Comparison of ENCODE assay signal across 1 cellular context in genomic region chr2:237572021-237572741, GRCh38.
TF ChIP-seq lines count a peak whose summit lies in the region.

No MANE protein-coding gene starts in this region.

TF ChIP-seq in HepG2, 621 proteins besides CTCF, POLR2A, EP300 and RAD21 (continued from another document and continues in another):
- no peak for TF ChIP-seq PCBP1 (IDR thresholded peaks at IDR 0.05; ENCODE audit: borderline replicate concordance, low read depth, low read length)
- TF ChIP-seq HDAC6 (IDR thresholded peaks at IDR 0.05; ENCODE audit: low read depth, low read length), result no peak
- no peak for TF ChIP-seq HNF1A (IDR thresholded peaks at IDR 0.05; ENCODE audit: low read depth)
- 0 out of 2 replicates have a peak, but pooled peaks have one; percentile 9 for TF ChIP-seq HNF1A (CRISPR knock-in tag; IDR thresholded peaks at IDR 0.05; ENCODE audit: borderline replicate concordance)
- no peak for TF ChIP-seq CBX2 (IDR thresholded peaks at IDR 0.05; ENCODE audit: low read depth, low read length)
- TF ChIP-seq CBX2 (CRISPR knock-in tag; IDR thresholded peaks at IDR 0.05; ENCODE audit: low read depth), result no peak
- TF ChIP-seq HOXA5 (CRISPR knock-in tag; IDR thresholded peaks at IDR 0.05), result peak; percentile 76
- TF ChIP-seq ZNF3 (CRISPR knock-in tag; IDR thresholded peaks at IDR 0.05), result no peak
- TF ChIP-seq PITX1 (CRISPR knock-in tag; IDR thresholded peaks at IDR 0.05), result peak; percentile 74; the same call in 1 of the 2 replicates
- peak; percentile 46 for TF ChIP-seq U2AF1 (optimal IDR thresholded peaks at IDR 0.05; ENCODE audit: low read depth, low read length)
- peak; percentile 97; the same call in 1 of the 2 replicates for TF ChIP-seq SMAD1 (CRISPR knock-in tag; IDR thresholded peaks at IDR 0.05; ENCODE audit: borderline replicate concordance, low read depth)
- TF ChIP-seq HNF4G (IDR thresholded peaks at IDR 0.05; ENCODE audit: borderline replicate concordance, low read depth, low read length), result no peak
- TF ChIP-seq HNF4G (CRISPR knock-in tag; IDR thresholded peaks at IDR 0.05; ENCODE audit: borderline replicate concordance, low read depth), result no peak
- TF ChIP-seq NR0B2 (CRISPR knock-in tag; IDR thresholded peaks at IDR 0.05), result peak; percentile 53; the same call in 1 of the 2 replicates
- TF ChIP-seq FOXA3 (CRISPR knock-in tag; IDR thresholded peaks at IDR 0.05), result peak; percentile 42
- TF ChIP-seq ZNF784 (CRISPR knock-in tag; IDR thresholded peaks at IDR 0.05; ENCODE audit: borderline replicate concordance), result no peak
- TF ChIP-seq ZMYM3 (CRISPR knock-in tag; IDR thresholded peaks at IDR 0.05), result peak; percentile 30; the same call in 1 of the 2 replicates
- no peak for TF ChIP-seq ZNF138 (CRISPR knock-in tag; IDR thresholded peaks at IDR 0.05; ENCODE audit: low read depth)
- TF ChIP-seq ZNF558 (CRISPR knock-in tag; IDR thresholded peaks at IDR 0.05; ENCODE audit: borderline replicate concordance), result no peak
- TF ChIP-seq ZBTB49 (CRISPR knock-in tag; IDR thresholded peaks at IDR 0.05; ENCODE audit: borderline replicate concordance), result peak; percentile 52; the same call in 1 of the 2 replicates
- TF ChIP-seq ATF1 (CRISPR knock-in tag; IDR thresholded peaks at IDR 0.05), result no peak
- TF ChIP-seq RBM39 (IDR thresholded peaks at IDR 0.05; ENCODE audit: low read depth, low read length, poor library complexity, severe bottlenecking), result peak; percentile 81
- TF ChIP-seq HIVEP1 (CRISPR knock-in tag; IDR thresholded peaks at IDR 0.05), result no peak
- TF ChIP-seq ZFY (CRISPR knock-in tag; IDR thresholded peaks at IDR 0.05), result 0 out of 2 replicates have a peak, but pooled peaks have one; percentile 34
- TF ChIP-seq RNF2 (conservative IDR thresholded peaks at IDR 0.05; ENCODE audit: low read depth), result 0 out of 2 replicates have a peak, but pooled peaks have one; percentile 48
- TF ChIP-seq RARA (CRISPR knock-in tag; IDR thresholded peaks at IDR 0.05), result peak; percentile 44; the same call in 1 of the 2 replicates
- peak; percentile 65 for TF ChIP-seq GATAD1 (CRISPR knock-in tag; IDR thresholded peaks at IDR 0.05)
- TF ChIP-seq NFIB (CRISPR knock-in tag; IDR thresholded peaks at IDR 0.05; ENCODE audit: borderline replicate concordance), result no peak
- TF ChIP-seq, protein P1, sequence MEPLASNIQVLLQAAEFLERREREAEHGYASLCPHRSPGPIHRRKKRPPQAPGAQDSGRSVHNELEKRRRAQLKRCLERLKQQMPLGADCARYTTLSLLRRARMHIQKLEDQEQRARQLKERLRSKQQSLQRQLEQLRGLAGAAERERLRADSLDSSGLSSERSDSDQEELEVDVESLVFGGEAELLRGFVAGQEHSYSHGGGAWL (CRISPR knock-in tag; IDR thresholded peaks at IDR 0.05), result peak; percentile 50; the same call in 1 of the 2 replicates
- TF ChIP-seq HOXA3 (CRISPR knock-in tag; IDR thresholded peaks at IDR 0.05), result peak; percentile 40; the same call in 1 of the 2 replicates
- peak; percentile 72; the same call in 1 of the 2 replicates for TF ChIP-seq KLF11 (CRISPR knock-in tag; IDR thresholded peaks at IDR 0.05)
- TF ChIP-seq ZNF317 (CRISPR knock-in tag; IDR thresholded peaks at IDR 0.05), result 0 out of 2 replicates have a peak, but pooled peaks have one; percentile 14
- peak; percentile 96 for TF ChIP-seq ZNF691 (CRISPR knock-in tag; IDR thresholded peaks at IDR 0.05; ENCODE audit: borderline replicate concordance, low read depth)
- peak; percentile 67; the same call in 1 of the 2 replicates for TF ChIP-seq REPIN1 (CRISPR knock-in tag; IDR thresholded peaks at IDR 0.05; ENCODE audit: borderline replicate concordance, low read depth)
- peak; percentile 55; the same call in 1 of the 2 replicates for TF ChIP-seq THAP11 (CRISPR knock-in tag; IDR thresholded peaks at IDR 0.05)
- TF ChIP-seq SALL2 (CRISPR knock-in tag; IDR thresholded peaks at IDR 0.05), result peak; percentile 66; the same call in 1 of the 2 replicates
- TF ChIP-seq JDP2 (CRISPR knock-in tag; IDR thresholded peaks at IDR 0.05; ENCODE audit: borderline replicate concordance), result no peak
- TF ChIP-seq NONO (IDR thresholded peaks at IDR 0.05), result no peak
- peak; percentile 79 for TF ChIP-seq NONO (CRISPR knock-in tag; conservative IDR thresholded peaks at IDR 0.05)
- peak; percentile 55 for TF ChIP-seq KAT8 (CRISPR knock-in tag; IDR thresholded peaks at IDR 0.05)
- 0 out of 2 replicates have a peak, but pooled peaks have one; percentile 65 for TF ChIP-seq ZNF598 (CRISPR knock-in tag; IDR thresholded peaks at IDR 0.05; ENCODE audit: borderline replicate concordance)
- TF ChIP-seq, protein P2, sequence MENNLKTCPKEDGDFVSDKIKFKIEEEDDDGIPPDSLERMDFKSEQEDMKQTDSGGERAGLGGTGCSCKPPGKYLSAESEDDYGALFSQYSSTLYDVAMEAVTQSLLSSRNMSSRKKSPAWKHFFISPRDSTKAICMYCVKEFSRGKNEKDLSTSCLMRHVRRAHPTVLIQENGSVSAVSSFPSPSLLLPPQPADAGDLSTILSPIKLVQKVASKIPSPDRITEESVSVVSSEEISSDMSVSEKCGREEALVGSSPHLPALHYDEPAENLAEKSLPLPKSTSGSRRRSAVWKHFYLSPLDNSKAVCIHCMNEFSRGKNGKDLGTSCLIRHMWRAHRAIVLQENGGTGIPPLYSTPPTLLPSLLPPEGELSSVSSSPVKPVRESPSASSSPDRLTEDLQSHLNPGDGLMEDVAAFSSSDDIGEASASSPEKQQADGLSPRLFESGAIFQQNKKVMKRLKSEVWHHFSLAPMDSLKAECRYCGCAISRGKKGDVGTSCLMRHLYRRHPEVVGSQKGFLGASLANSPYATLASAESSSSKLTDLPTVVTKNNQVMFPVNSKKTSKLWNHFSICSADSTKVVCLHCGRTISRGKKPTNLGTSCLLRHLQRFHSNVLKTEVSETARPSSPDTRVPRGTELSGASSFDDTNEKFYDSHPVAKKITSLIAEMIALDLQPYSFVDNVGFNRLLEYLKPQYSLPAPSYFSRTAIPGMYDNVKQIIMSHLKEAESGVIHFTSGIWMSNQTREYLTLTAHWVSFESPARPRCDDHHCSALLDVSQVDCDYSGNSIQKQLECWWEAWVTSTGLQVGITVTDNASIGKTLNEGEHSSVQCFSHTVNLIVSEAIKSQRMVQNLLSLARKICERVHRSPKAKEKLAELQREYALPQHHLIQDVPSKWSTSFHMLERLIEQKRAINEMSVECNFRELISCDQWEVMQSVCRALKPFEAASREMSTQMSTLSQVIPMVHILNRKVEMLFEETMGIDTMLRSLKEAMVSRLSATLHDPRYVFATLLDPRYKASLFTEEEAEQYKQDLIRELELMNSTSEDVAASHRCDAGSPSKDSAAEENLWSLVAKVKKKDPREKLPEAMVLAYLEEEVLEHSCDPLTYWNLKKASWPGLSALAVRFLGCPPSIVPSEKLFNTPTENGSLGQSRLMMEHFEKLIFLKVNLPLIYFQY (CRISPR knock-in tag; IDR thresholded peaks at IDR 0.05; ENCODE audit: borderline replicate concordance), result peak; percentile 52; the same call in 1 of the 2 replicates
- peak; percentile 80; the same call in 1 of the 2 replicates for TF ChIP-seq BRCA1 (CRISPR knock-in tag; IDR thresholded peaks at IDR 0.05)
- peak; percentile 58; the same call in 1 of the 2 replicates for TF ChIP-seq SSRP1 (CRISPR knock-in tag; IDR thresholded peaks at IDR 0.05)
- no peak for TF ChIP-seq RFXANK (CRISPR knock-in tag; IDR thresholded peaks at IDR 0.05)
- TF ChIP-seq, protein P3, sequence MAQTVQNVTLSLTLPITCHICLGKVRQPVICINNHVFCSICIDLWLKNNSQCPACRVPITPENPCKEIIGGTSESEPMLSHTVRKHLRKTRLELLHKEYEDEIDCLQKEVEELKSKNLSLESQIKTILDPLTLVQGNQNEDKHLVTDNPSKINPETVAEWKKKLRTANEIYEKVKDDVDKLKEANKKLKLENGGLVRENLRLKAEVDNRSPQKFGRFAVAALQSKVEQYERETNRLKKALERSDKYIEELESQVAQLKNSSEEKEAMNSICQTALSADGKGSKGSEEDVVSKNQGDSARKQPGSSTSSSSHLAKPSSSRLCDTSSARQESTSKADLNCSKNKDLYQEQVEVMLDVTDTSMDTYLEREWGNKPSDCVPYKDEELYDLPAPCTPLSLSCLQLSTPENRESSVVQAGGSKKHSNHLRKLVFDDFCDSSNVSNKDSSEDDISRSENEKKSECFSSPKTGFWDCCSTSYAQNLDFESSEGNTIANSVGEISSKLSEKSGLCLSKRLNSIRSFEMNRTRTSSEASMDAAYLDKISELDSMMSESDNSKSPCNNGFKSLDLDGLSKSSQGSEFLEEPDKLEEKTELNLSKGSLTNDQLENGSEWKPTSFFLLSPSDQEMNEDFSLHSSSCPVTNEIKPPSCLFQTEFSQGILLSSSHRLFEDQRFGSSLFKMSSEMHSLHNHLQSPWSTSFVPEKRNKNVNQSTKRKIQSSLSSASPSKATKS (CRISPR knock-in tag; IDR thresholded peaks at IDR 0.05), result no peak
- peak; percentile 55; the same call in 1 of the 2 replicates for TF ChIP-seq MLX (CRISPR knock-in tag; IDR thresholded peaks at IDR 0.05)
